ENCODE assay signal across 8 cellular contexts in genomic region chr4:38523524-38524448, GRCh38.
DNase-seq lines count a peak whose midpoint lies in the region; ATAC-seq and TF ChIP-seq lines count a peak whose summit lies in the region.

No MANE protein-coding gene starts in this region.

- H3K79me2 ChIP-seq in osteoblast (ENCODE audit: insufficient read depth, low read length): no peaks in the 10 kb centered on the region

- DNase-seq in GDM1 (lab: John Stamatoyannopoulos, UW) (peak; percentile 46), IMR-90 (no peak), osteoblast (ENCODE audit: insufficient read length, low spot score, missing footprints) (peak; percentile 52), esophagus muscularis mucosa (ENCODE audit: extremely low spot score) (no peak), NCI-H2227 treated with DMSO at 0.1 percent for 48 hours (lab: John Stamatoyannopoulos, UW) (no peak), KG1 (lab: John Stamatoyannopoulos, UW) (no peak)
- peak; percentile 22 for DNase-seq in activated T-cell treated with anti-CD3 and anti-CD28 coated beads, Interleukin-2, amount 50 U/mL, for 1 hour

- H4K8ac ChIP-seq in IMR-90 (ENCODE audit: low read depth in 2 of 2, low read length in 2 of 2): no peak overlapping the region

- H3K56ac ChIP-seq in IMR-90 (ENCODE audit: extremely low read depth, insufficient read depth, low read length): no peak overlapping the region

- intact Hi-C loops in IMR-90 (cut with micrococcal nuclease): no loop called here
- intact Hi-C loops in esophagus muscularis mucosa (cut with DNase I): no loop called here

- no peaks in the 10 kb centered on the region for H3K9me1 ChIP-seq in IMR-90 (ENCODE audit: insufficient read depth, low read length)

- TF ChIP-seq CTCF in IMR-90 (conservative IDR thresholded peaks at IDR 0.05; ENCODE audit: low read depth, low read length) (no peak), osteoblast (IDR thresholded peaks at IDR 0.05; ENCODE audit: extremely low read depth, low read depth, low read length) (no peak), esophagus muscularis mucosa (IDR thresholded peaks at IDR 0.05) (no peak)

- CTCF ChIA-PET in IMR-90 (lab: Yijun Ruan, JAX): no interaction called here

- no peak overlapping the region for H3K9ac ChIP-seq in IMR-90 (ENCODE audit: low read depth, low read length)

- H2BK20ac ChIP-seq in IMR-90 (ENCODE audit: low read depth, low read length): no peak overlapping the region

- no peak for TF ChIP-seq POLR2A in IMR-90 (IDR thresholded peaks at IDR 0.05; ENCODE audit: low read depth, low read length)
- no peak for TF ChIP-seq POLR2A in esophagus muscularis mucosa (IDR thresholded peaks at IDR 0.05; ENCODE audit: low read depth)

- H3K4me1 ChIP-seq in IMR-90 (ENCODE audit: control insufficient read depth, insufficient read depth, low read length) (no peaks in the 10 kb centered on the region), osteoblast (ENCODE audit: insufficient read depth, low read length) (peaks cover 5% of the 10 kb centered on the region), esophagus muscularis mucosa (peaks cover 0 to 4% (median under 1%) of the 10 kb centered on the region in 4 donors)

- H4K91ac ChIP-seq in IMR-90 (ENCODE audit: insufficient read depth, low read depth, low read length): no peak overlapping the region

- no peak overlapping the region for H2AK9ac ChIP-seq in IMR-90 (replicated peaks; ENCODE audit: low read depth, low read length, poor library complexity)

- in situ Hi-C loops in IMR-90 (cut with MboI; ENCODE audit: low sequenced_read_pairs): no loop called here

- H3K36me3 ChIP-seq in IMR-90 (ENCODE audit: control insufficient read depth, insufficient read depth, low read length) (no peaks in the 10 kb centered on the region), osteoblast (ENCODE audit: insufficient read depth, low read length) (no peaks in the 10 kb centered on the region), esophagus muscularis mucosa (no peaks in the 10 kb centered on the region)

- peaks cover 5% of the 10 kb centered on the region for H3K27me3 ChIP-seq in IMR-90 (ENCODE audit: control insufficient read depth, insufficient read depth, low read length)
- H3K27me3 ChIP-seq in osteoblast (ENCODE audit: insufficient read depth, low read length): no peaks in the 10 kb centered on the region
- no peaks in the 10 kb centered on the region for H3K27me3 ChIP-seq in esophagus muscularis mucosa

- no peak overlapping the region for H3K14ac ChIP-seq in IMR-90 (replicated peaks; ENCODE audit: low read depth, low read length)

- H4K20me1 ChIP-seq in IMR-90 (ENCODE audit: insufficient read depth, low read length): no peaks in the 10 kb centered on the region
- H4K20me1 ChIP-seq in osteoblast (ENCODE audit: insufficient read depth, low read length): no peaks in the 10 kb centered on the region

- H3K27ac ChIP-seq in IMR-90 (ENCODE audit: insufficient read depth, low read length): no peak overlapping the region
- H3K27ac ChIP-seq in osteoblast (ENCODE audit: low read depth, low read length): no peak overlapping the region
- no peak overlapping the region for H3K27ac ChIP-seq in esophagus muscularis mucosa (replicated peaks in 1 of 4)

- dilution Hi-C loops in IMR-90 (cut with HindIII; ENCODE audit: low sequenced_read_pairs, unreplicated experiment): no loop called here

- H2AK5ac ChIP-seq in IMR-90 (ENCODE audit: low read depth, low read length): no peak overlapping the region

- H2BK120ac ChIP-seq in IMR-90 (ENCODE audit: low read depth, low read length): no peak overlapping the region

- peak; percentile 96 for ATAC-seq in GM21447 (IDR thresholded peaks at IDR 0.05; ENCODE audit: unreplicated experiment)
- ATAC-seq in IMR-90 (ENCODE audit: low read depth): no peak

- no peak overlapping the region for H2BK5ac ChIP-seq in IMR-90 (ENCODE audit: low read depth, low read length, poor library complexity, severe bottlenecking)

- TF ChIP-seq RAD21 in IMR-90 (IDR thresholded peaks at IDR 0.05; ENCODE audit: low read length): no peak

- no peak overlapping the region for H3K18ac ChIP-seq in IMR-90 (ENCODE audit: low read depth, low read length)

- H3K4ac ChIP-seq in IMR-90 (ENCODE audit: low read depth, low read length): no peak overlapping the region

- H3K23ac ChIP-seq in IMR-90 (ENCODE audit: low read depth, low read length): no peak overlapping the region

- H2AFZ ChIP-seq in IMR-90 (replicated peaks; ENCODE audit: low read length, poor library complexity): no peak overlapping the region
- peak overlapping the region; percentile 87 for H2AFZ ChIP-seq in osteoblast (ENCODE audit: low read length)

- H3K4me3 ChIP-seq in IMR-90 (ENCODE audit: insufficient read depth, low read depth, low read length) (no peak overlapping the region), osteoblast (ENCODE audit: insufficient read depth, low read length) (peak overlapping the region; percentile 62), esophagus muscularis mucosa (no peak overlapping the region)

- H2BK15ac ChIP-seq in IMR-90 (ENCODE audit: low read depth, low read length): no peak overlapping the region

- TF ChIP-seq EP300 in esophagus muscularis mucosa (IDR thresholded peaks at IDR 0.05): no peak

- H3K4me2 ChIP-seq in IMR-90 (ENCODE audit: low read depth, low read length): no peak overlapping the region; the same call in 1 of the 2 replicates
- peak overlapping the region; percentile 77 for H3K4me2 ChIP-seq in osteoblast (ENCODE audit: insufficient read depth, low read length)

- 74% methylated on average over 5 of the region's 16 CpGs; no CpG with 5 or more reads in 1 of the 2 experiments for WGBS in IMR-90 (ENCODE audit: extremely low coverage in 2 of 2, insufficient read length in 1 of 2), 2 experiments
- WGBS in esophagus muscularis mucosa: 87% methylated on average over 16 of the region's 16 CpGs

- H3K9me3 ChIP-seq in IMR-90 (ENCODE audit: control insufficient read depth, insufficient read depth, low read length): 0 out of 2 replicates have a peak, but pooled peaks cover 2% of the 10 kb centered on the region
- no peaks in the 10 kb centered on the region for H3K9me3 ChIP-seq in osteoblast (ENCODE audit: low read depth, low read length)
- no peaks in the 10 kb centered on the region for H3K9me3 ChIP-seq in esophagus muscularis mucosa

- no peaks in the 10 kb centered on the region for H3K79me1 ChIP-seq in IMR-90 (ENCODE audit: low read depth in 1 of 2, low read length in 2 of 2)

- H4K5ac ChIP-seq in IMR-90 (ENCODE audit: low read depth, low read length): no peak overlapping the region

- POLR2A ChIA-PET in IMR-90 (lab: Charles Lee; ENCODE audit: unreplicated experiment): no interaction called here

- BruUV-seq in IMR-90 (replicated peaks; lab: Mats Ljungman, UMichigan): no TSS peak

TF ChIP-seq in IMR-90, 13 proteins besides CTCF, POLR2A, EP300 and RAD21:
- TF ChIP-seq MXI1 (IDR thresholded peaks at IDR 0.05; ENCODE audit: borderline replicate concordance, low read depth, low read length) (no peak), MAFK (IDR thresholded peaks at IDR 0.05; ENCODE audit: low read depth, low read length) (peak; percentile 16; the same call in 1 of the 2 replicates)

Comparison
In these comparisons a context has a peak if more than half of its experiments do, and no peak if none do; other contexts are left out.
1. DNase-seq: peak in GDM1 (single experiment), activated T-cell treated with anti-CD3 and anti-CD28 coated beads, Interleukin-2, amount 50 U/mL, for 1 hour (single experiment) and osteoblast (single experiment); none in IMR-90 (single experiment), esophagus muscularis mucosa (single experiment), NCI-H2227 treated with DMSO at 0.1 percent for 48 hours (single experiment) and KG1 (single experiment).